In genomic region chr1:97186381-97186780, GRCh38 we compare ENCODE assay signal across 12 cellular contexts.
DNase-seq lines count a peak whose midpoint lies in the region; ATAC-seq, FAIRE-seq and TF ChIP-seq lines count a peak whose summit lies in the region.
"Had no signal": no experiment of that assay in that cellular context is flagged by ENCODE, and none has a peak within 500 bp of the region (broad histone marks: within the 10 kb centered on the region; RNA-seq: fewer than 3 reads in every experiment).

No MANE protein-coding gene starts in this region.

- H3K4ac ChIP-seq in mesenchymal stem cell (ENCODE audit: low read depth in 1 of 2, low read length in 2 of 2), result no peak overlapping the region

- no peak overlapping the region for H3K23ac ChIP-seq in mesenchymal stem cell (ENCODE audit: low read length in 2 of 2)

- no peak overlapping the region for H3K27ac Mint-ChIP-seq in WTC11
- H3K27ac Mint-ChIP-seq in activated T-helper 2 cell treated with anti-CD3 and anti-CD28 coated beads, Interferon-gamma antibody, Interleukin-2, Interleukin-4, amounts not matched to agents 10 μg/mL and 5 μg/mL and 100 μg/mL, durations not matched to agents 14 hours and 24 hours and 36 hours, result no peak overlapping the region
- H3K27ac Mint-ChIP-seq: activated naive CD4-positive, alpha-beta T cell treated with anti-CD3 and anti-CD28 coated beads, Interleukin-2, amount 50 U/mL, for 24 hours had no signal

- H4K8ac ChIP-seq in mesenchymal stem cell (ENCODE audit: low read length), result no peak overlapping the region

- WGBS in mesenchymal stem cell, result 80% methylated on average over 6 of the region's 6 CpGs
- 77 to 80% methylated on average over 6 of the region's 6 CpGs for WGBS in pancreas, 2 donors

- DNase-seq in NCI-H82 (lab: John Stamatoyannopoulos, UW) (peak; percentile 17), NCI-H82 treated with DMSO at 0.1 percent for 48 hours (lab: John Stamatoyannopoulos, UW; ENCODE audit: unreplicated experiment) (no peak), KBM-7 (peak; percentile 10), WTC11 (ENCODE audit: low spot score) (peak; percentile 25), mesenchymal stem cell (peak; percentile 14), posterior vena cava (ENCODE audit: low spot score) (no peak), pancreas (no peak)
- no peak for DNase-seq in activated T-helper 2 cell treated with anti-CD3 and anti-CD28 coated beads, Interferon-gamma antibody, Interleukin-2, Interleukin-4, amounts not matched to agents 10 μg/mL and 5 μg/mL and 100 μg/mL, durations not matched to agents 14 hours and 24 hours and 36 hours (ENCODE audit: low spot score)
- DNase-seq: islet precursor cell, occipital lobe had no signal

- no peaks in the 10 kb centered on the region for H3K27me3 ChIP-seq in mesenchymal stem cell (ENCODE audit: control insufficient read depth in 1 of 2, insufficient read depth in 1 of 2, low read length in 2 of 2)
- H3K27me3 ChIP-seq in pancreas, result no peaks in the 10 kb centered on the region

- no peaks in the 10 kb centered on the region for H3K79me1 ChIP-seq in mesenchymal stem cell (replicated peaks; ENCODE audit: low read length, poor library complexity, severe bottlenecking)

- no peak for TF ChIP-seq CTCF in WTC11 (IDR thresholded peaks at IDR 0.05)
- TF ChIP-seq CTCF in pancreas (IDR thresholded peaks at IDR 0.05), result no peak

- H3K9ac ChIP-seq in mesenchymal stem cell (ENCODE audit: low read length), result no peak overlapping the region

- no peaks in the 10 kb centered on the region for H3K36me3 Mint-ChIP-seq in WTC11
- no peaks in the 10 kb centered on the region for H3K36me3 Mint-ChIP-seq in activated T-helper 2 cell treated with anti-CD3 and anti-CD28 coated beads, Interferon-gamma antibody, Interleukin-2, Interleukin-4, amounts not matched to agents 10 μg/mL and 5 μg/mL and 100 μg/mL, durations not matched to agents 14 hours and 24 hours and 36 hours (ENCODE audit: low read depth)

- no peaks in the 10 kb centered on the region for H3K9me3 Mint-ChIP-seq in WTC11
- H3K9me3 Mint-ChIP-seq in activated T-helper 2 cell treated with anti-CD3 and anti-CD28 coated beads, Interferon-gamma antibody, Interleukin-2, Interleukin-4, amounts not matched to agents 10 μg/mL and 5 μg/mL and 100 μg/mL, durations not matched to agents 14 hours and 24 hours and 36 hours, result no peaks in the 10 kb centered on the region
- H3K9me3 Mint-ChIP-seq: activated naive CD4-positive, alpha-beta T cell treated with anti-CD3 and anti-CD28 coated beads, Interleukin-2, amount 50 U/mL, for 24 hours had no signal

- H2AK5ac ChIP-seq in mesenchymal stem cell (ENCODE audit: low read length, severe bottlenecking), result no peak overlapping the region

- no peak overlapping the region for H2AFZ ChIP-seq in mesenchymal stem cell (ENCODE audit: low read depth, low read length)

- H3K27me3 Mint-ChIP-seq in WTC11 (ENCODE audit: low read depth), result no peaks in the 10 kb centered on the region
- H3K27me3 Mint-ChIP-seq in activated T-helper 2 cell treated with anti-CD3 and anti-CD28 coated beads, Interferon-gamma antibody, Interleukin-2, Interleukin-4, amounts not matched to agents 10 μg/mL and 5 μg/mL and 100 μg/mL, durations not matched to agents 14 hours and 24 hours and 36 hours (ENCODE audit: low read depth), result no peaks in the 10 kb centered on the region
- H3K27me3 Mint-ChIP-seq: activated naive CD4-positive, alpha-beta T cell treated with anti-CD3 and anti-CD28 coated beads, Interleukin-2, amount 50 U/mL, for 24 hours had no signal

- 0 out of 2 replicates have a peak, but pooled peaks cover 2% of the 10 kb centered on the region for H3K4me1 Mint-ChIP-seq in WTC11
- H3K4me1 Mint-ChIP-seq in activated T-helper 2 cell treated with anti-CD3 and anti-CD28 coated beads, Interferon-gamma antibody, Interleukin-2, Interleukin-4, amounts not matched to agents 10 μg/mL and 5 μg/mL and 100 μg/mL, durations not matched to agents 14 hours and 24 hours and 36 hours (ENCODE audit: low read depth), result no peaks in the 10 kb centered on the region
- H3K4me1 Mint-ChIP-seq: activated naive CD4-positive, alpha-beta T cell treated with anti-CD3 and anti-CD28 coated beads, Interleukin-2, amount 50 U/mL, for 24 hours had no signal

- H2BK15ac ChIP-seq in mesenchymal stem cell (ENCODE audit: low read depth, poor library complexity, severe bottlenecking), result no peak overlapping the region

- no peak for FAIRE-seq in pancreas (lab: Jason Lieb, UNC)
- FAIRE-seq: endometrium had no signal

- no peak overlapping the region for H4K91ac ChIP-seq in mesenchymal stem cell (ENCODE audit: low read length)

- H3K4me1 ChIP-seq in mesenchymal stem cell (ENCODE audit: control insufficient read depth, insufficient read depth, low read depth, low read length), result no peaks in the 10 kb centered on the region
- no peaks in the 10 kb centered on the region for H3K4me1 ChIP-seq in pancreas

- H3K27ac ChIP-seq in mesenchymal stem cell (ENCODE audit: low read length, poor library complexity, severe bottlenecking) (no peak overlapping the region), pancreas (no peak overlapping the region)

- no peak overlapping the region for H3K18ac ChIP-seq in mesenchymal stem cell (ENCODE audit: low read depth in 1 of 2, low read length in 2 of 2)

- no peaks in the 10 kb centered on the region for H3K9me3 ChIP-seq in mesenchymal stem cell (ENCODE audit: control insufficient read depth, low read length)
- no peaks in the 10 kb centered on the region for H3K9me3 ChIP-seq in pancreas

- no peak overlapping the region for H2BK120ac ChIP-seq in mesenchymal stem cell (ENCODE audit: low read depth, low read length)

- H3K14ac ChIP-seq in mesenchymal stem cell (ENCODE audit: low read length in 2 of 2), result no peak overlapping the region

- CTCF ChIA-PET in WTC11 (lab: Charles Lee), result no interaction called here

- intact Hi-C loops in posterior vena cava (cut with DNase I), result no loop called here
- intact Hi-C loops in activated T-helper 2 cell treated with anti-CD3 and anti-CD28 coated beads, Interferon-gamma antibody, Interleukin-2, Interleukin-4, amounts not matched to agents 10 μg/mL and 5 μg/mL and 100 μg/mL, durations not matched to agents 14 hours and 24 hours and 36 hours (cut with micrococcal nuclease), result loop anchor here (2.0 kb wide), 2 partner anchors 634 to 864 kb away; no protein-coding TSS in a partner anchor
- intact Hi-C loops in pancreas (cut with DNase I), result no loop called here

- no peak overlapping the region for H2BK5ac ChIP-seq in mesenchymal stem cell (ENCODE audit: low read depth, low read length, poor library complexity, severe bottlenecking)

- H3K36me3 ChIP-seq in mesenchymal stem cell (ENCODE audit: control insufficient read depth in 1 of 2, insufficient read depth in 2 of 2, low read depth in 1 of 2, low read length in 2 of 2), result no peaks in the 10 kb centered on the region
- no peaks in the 10 kb centered on the region for H3K36me3 ChIP-seq in pancreas

- H3K4me2 ChIP-seq in mesenchymal stem cell (ENCODE audit: low read length, poor library complexity, severe bottlenecking), result no peak overlapping the region

- ATAC-seq in WTC11, result peak; percentile 41; the same call in 1 of the 2 replicates
- ATAC-seq in pancreas, result no peak

- no peak overlapping the region for H3K4me3 ChIP-seq in mesenchymal stem cell (ENCODE audit: insufficient read depth in 1 of 2, low read depth in 1 of 2, low read length in 2 of 2)
- no peak overlapping the region for H3K4me3 ChIP-seq in pancreas

- in situ Hi-C loops in KBM-7 (cut with MboI; ENCODE audit: low pct_unique_long_range_greater_than_20kb, low sequenced_read_pairs), result no loop called here

- H3K4me3 Mint-ChIP-seq in WTC11, result no peak overlapping the region
- no peak overlapping the region for H3K4me3 Mint-ChIP-seq in activated T-helper 2 cell treated with anti-CD3 and anti-CD28 coated beads, Interferon-gamma antibody, Interleukin-2, Interleukin-4, amounts not matched to agents 10 μg/mL and 5 μg/mL and 100 μg/mL, durations not matched to agents 14 hours and 24 hours and 36 hours (ENCODE audit: low read depth)
- H3K4me3 Mint-ChIP-seq: activated naive CD4-positive, alpha-beta T cell treated with anti-CD3 and anti-CD28 coated beads, Interleukin-2, amount 50 U/mL, for 24 hours had no signal

- no peak overlapping the region for H2BK12ac ChIP-seq in mesenchymal stem cell (ENCODE audit: low read length in 2 of 2)

- POLR2A ChIA-PET in WTC11 (lab: Charles Lee), result no interaction called here

TF ChIP-seq in WTC11, 78 proteins besides CTCF, POLR2A, EP300 and RAD21 (continues in another document):
- TF ChIP-seq, protein P1, sequence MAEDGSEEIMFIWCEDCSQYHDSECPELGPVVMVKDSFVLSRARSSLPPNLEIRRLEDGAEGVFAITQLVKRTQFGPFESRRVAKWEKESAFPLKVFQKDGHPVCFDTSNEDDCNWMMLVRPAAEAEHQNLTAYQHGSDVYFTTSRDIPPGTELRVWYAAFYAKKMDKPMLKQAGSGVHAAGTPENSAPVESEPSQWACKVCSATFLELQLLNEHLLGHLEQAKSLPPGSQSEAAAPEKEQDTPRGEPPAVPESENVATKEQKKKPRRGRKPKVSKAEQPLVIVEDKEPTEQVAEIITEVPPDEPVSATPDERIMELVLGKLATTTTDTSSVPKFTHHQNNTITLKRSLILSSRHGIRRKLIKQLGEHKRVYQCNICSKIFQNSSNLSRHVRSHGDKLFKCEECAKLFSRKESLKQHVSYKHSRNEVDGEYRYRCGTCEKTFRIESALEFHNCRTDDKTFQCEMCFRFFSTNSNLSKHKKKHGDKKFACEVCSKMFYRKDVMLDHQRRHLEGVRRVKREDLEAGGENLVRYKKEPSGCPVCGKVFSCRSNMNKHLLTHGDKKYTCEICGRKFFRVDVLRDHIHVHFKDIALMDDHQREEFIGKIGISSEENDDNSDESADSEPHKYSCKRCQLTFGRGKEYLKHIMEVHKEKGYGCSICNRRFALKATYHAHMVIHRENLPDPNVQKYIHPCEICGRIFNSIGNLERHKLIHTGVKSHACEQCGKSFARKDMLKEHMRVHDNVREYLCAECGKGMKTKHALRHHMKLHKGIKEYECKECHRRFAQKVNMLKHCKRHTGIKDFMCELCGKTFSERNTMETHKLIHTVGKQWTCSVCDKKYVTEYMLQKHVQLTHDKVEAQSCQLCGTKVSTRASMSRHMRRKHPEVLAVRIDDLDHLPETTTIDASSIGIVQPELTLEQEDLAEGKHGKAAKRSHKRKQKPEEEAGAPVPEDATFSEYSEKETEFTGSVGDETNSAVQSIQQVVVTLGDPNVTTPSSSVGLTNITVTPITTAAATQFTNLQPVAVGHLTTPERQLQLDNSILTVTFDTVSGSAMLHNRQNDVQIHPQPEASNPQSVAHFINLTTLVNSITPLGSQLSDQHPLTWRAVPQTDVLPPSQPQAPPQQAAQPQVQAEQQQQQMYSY (CRISPR knock-in tag; IDR thresholded peaks at IDR 0.05), result no peak
- TF ChIP-seq IRF2 (CRISPR knock-in tag; IDR thresholded peaks at IDR 0.05; ENCODE audit: borderline replicate concordance, low read depth) (no peak), ZNF423 (CRISPR knock-in tag; IDR thresholded peaks at IDR 0.05) (no peak), ELF4 (CRISPR knock-in tag; IDR thresholded peaks at IDR 0.05; ENCODE audit: low read depth) (no peak)

Comparison
In these comparisons a context has a peak if more than half of its experiments do, and no peak if none do; other contexts are left out.
1. DNase-seq: peak in NCI-H82 (single experiment), KBM-7 (single experiment), WTC11 (single experiment) and mesenchymal stem cell (single experiment); none in NCI-H82 treated with DMSO at 0.1 percent for 48 hours (single experiment), posterior vena cava (single experiment), activated T-helper 2 cell treated with anti-CD3 and anti-CD28 coated beads, Interferon-gamma antibody, Interleukin-2, Interleukin-4, amounts not matched to agents 10 μg/mL and 5 μg/mL and 100 μg/mL, durations not matched to agents 14 hours and 24 hours and 36 hours (single experiment) and pancreas (0 of 6).